In genomic region chr12:132144115-132145071, GRCh38 we compare ENCODE assay signal across 8 cellular contexts. TPM values are rescaled to one million over a fixed set of nuclear protein-coding genes. Genes with fewer than 3 reads are reported as not detected.
DNase-seq lines count a peak whose midpoint lies in the region; ATAC-seq, FAIRE-seq and TF ChIP-seq lines count a peak whose summit lies in the region.

DDX51 (minus strand) TSS chr12:132144319; CDS start chr12:132144296, 23 bp downstream.
NOC4L (plus strand) TSS chr12:132144457; CDS start chr12:132144489, 32 bp downstream.

- peak within 1 kb of the TSS; percentile 60 for H3K27ac ChIP-seq in keratinocyte (ENCODE audit: control insufficient read depth, insufficient read depth, low read length)

- peak within 1 kb of the TSS; percentile 83 for H3K9ac ChIP-seq in keratinocyte (ENCODE audit: control insufficient read depth, extremely low read depth, insufficient read depth, low read length)

- peaks cover 14 to 19% of the 10 kb centered on the region in 2 experiments for H3K36me3 ChIP-seq in keratinocyte (ENCODE audit: control insufficient read depth in 2 of 2, extremely low read depth in 1 of 2, insufficient read depth in 2 of 2, low read length in 2 of 2)

- H3K79me2 ChIP-seq in keratinocyte (ENCODE audit: control insufficient read depth, insufficient read depth, low read length), result peaks cover 43% of the 10 kb centered on the region

- peaks cover 16% of the 10 kb centered on the region for H3K4me1 ChIP-seq in keratinocyte (ENCODE audit: control insufficient read depth, extremely low read depth, insufficient read depth, low read length)

- H3K4me2 ChIP-seq in keratinocyte (ENCODE audit: control insufficient read depth, extremely low read depth, insufficient read depth, low read depth, low read length), result peak within 1 kb of the TSS; percentile 95

- H3K9me3 Mint-ChIP-seq in central memory CD8-positive, alpha-beta T cell, result no peaks in the 10 kb centered on the region

- FAIRE-seq in keratinocyte (lab: Jason Lieb, UNC), result no peak

- H3K4me3 Mint-ChIP-seq in central memory CD8-positive, alpha-beta T cell, result peak within 1 kb of the TSS; percentile 89

- TF ChIP-seq CTCF in AG10803 (conservative IDR thresholded peaks at IDR 0.05; ENCODE audit: low read length) (no peak), keratinocyte (optimal IDR thresholded peaks at IDR 0.05 in 1 of 3, IDR thresholded peaks at IDR 0.05 in 1 of 3, conservative IDR thresholded peaks at IDR 0.05 in 1 of 3; ENCODE audit: extremely low read depth in 1 of 3, insufficient read depth in 2 of 3, low read length in 3 of 3) (peak in 1 of 3 experiments; percentile 16)

- H3K27ac Mint-ChIP-seq in central memory CD8-positive, alpha-beta T cell (ENCODE audit: low read depth), result peak within 1 kb of the TSS; percentile 98

- peak; percentile 86 for ATAC-seq in GM19023 (IDR thresholded peaks at IDR 0.05; ENCODE audit: unreplicated experiment)
- ATAC-seq in HG03196 (IDR thresholded peaks at IDR 0.05; ENCODE audit: unreplicated experiment), result peak; percentile 78
- peak; percentile 91 for ATAC-seq in central memory CD8-positive, alpha-beta T cell (replicated peaks; ENCODE audit: extremely low read depth, poor library complexity, severe bottlenecking)

- dilution Hi-C loops in keratinocyte (cut with MboI; ENCODE audit: extremely low pct_ligation_motif_present, low sequenced_read_pairs), result no loop called here

- peak within 1 kb of the TSS; percentile 82 for H3K4me3 ChIP-seq in AG10803 (ENCODE audit: low read length)
- peak within 1 kb of the TSS; percentile 80 to 97 (median 81) for H3K4me3 ChIP-seq in keratinocyte (ENCODE audit: control insufficient read depth in 2 of 3, extremely low read depth in 1 of 3, insufficient read depth in 2 of 3, low read depth in 1 of 3, low read length in 3 of 3)

- DNase-seq in AG10803 (ENCODE audit: low read depth) (peak; percentile 93), NCI-H345 (lab: John Stamatoyannopoulos, UW) (peak; percentile 93), keratinocyte (ENCODE audit: low read depth, low spot score) (peak; percentile 48)
- peak; percentile 93 for DNase-seq in activated CD4-positive, CD25-positive, alpha-beta regulatory T cell treated with anti-CD3 and anti-CD28 coated beads, Interleukin-2, amount 50 U/mL, for 16 hours (ENCODE audit: low read depth, low spot score)
- peak; percentile 96 to 97 for DNase-seq in central memory CD8-positive, alpha-beta T cell (ENCODE audit: low spot score in 2 of 2)
- DNase-seq in stimulated activated CD4-positive, alpha-beta T cell treated with anti-CD3 and anti-CD28 coated beads, Interleukin-12 subunit alpha, Interleukin-12 subunit beta, amount 100 ng/mL, for 48 hours (ENCODE audit: low read depth in 2 of 3, low spot score in 1 of 3), result peak; percentile 92 to 98 (median 94)

- no peaks in the 10 kb centered on the region for H3K9me3 ChIP-seq in keratinocyte (ENCODE audit: control insufficient read depth, low read depth, low read length)

- peaks cover 29% of the 10 kb centered on the region for H3K4me1 Mint-ChIP-seq in central memory CD8-positive, alpha-beta T cell

- no peaks in the 10 kb centered on the region for H4K20me1 ChIP-seq in keratinocyte (ENCODE audit: control insufficient read depth, extremely low read depth, insufficient read depth, low read length)

- H3K9me1 ChIP-seq in keratinocyte (ENCODE audit: control insufficient read depth, extremely low read depth, insufficient read depth, low read length), result no peaks in the 10 kb centered on the region

- H3K27me3 ChIP-seq in keratinocyte (ENCODE audit: control insufficient read depth, extremely low read depth, insufficient read depth, low read length), result no peaks in the 10 kb centered on the region

- H3K36me3 Mint-ChIP-seq in central memory CD8-positive, alpha-beta T cell (ENCODE audit: insufficient read depth), result peaks cover 27% of the 10 kb centered on the region

- no peaks in the 10 kb centered on the region for H3K27me3 Mint-ChIP-seq in central memory CD8-positive, alpha-beta T cell

- peak within 1 kb of the TSS; percentile 74 for H2AFZ ChIP-seq in keratinocyte (ENCODE audit: control insufficient read depth, low read length)

RNA-seq across cellular contexts. Expression of gene DDX51, which starts in this region (rescaled TPM):
- polyA plus RNA-seq in keratinocyte, result 7.4 to 11.6 TPM (median 10.1 TPM) in 3 replicates
- 4.4 TPM for polyA plus RNA-seq in keratinocyte (2011; ENCODE audit: low read depth)
- polyA plus RNA-seq in keratinocyte (2011; cell fraction: cytosol; rRNA removed), result 3.2 and 7.9 TPM in 2 replicates
- 25.0 and 31.7 TPM in 2 replicates for polyA plus RNA-seq in keratinocyte (2011; cell fraction: nucleus; rRNA removed)
- polyA plus RNA-seq in keratinocyte (2012; ENCODE audit: low replicate concordance), result 8.2 and 13.8 TPM in 2 replicates
- polyA minus RNA-seq in keratinocyte, result 7.7 to 15.2 TPM (median 8.5 TPM) in 3 replicates
- 16.7 TPM for polyA minus RNA-seq in keratinocyte (2011; cell fraction: cytosol; rRNA and poly(A)+ RNA removed)
- polyA minus RNA-seq in keratinocyte (2011; cell fraction: nucleus; rRNA and poly(A)+ RNA removed), result 11.1 and 11.7 TPM in 2 replicates

RNA-seq across cellular contexts. Expression of gene NOC4L, which starts in this region (rescaled TPM):
- 3.7 to 7.4 TPM (median 3.8 TPM) in 3 replicates for polyA plus RNA-seq in keratinocyte
- 3.8 TPM for polyA plus RNA-seq in keratinocyte (2011; ENCODE audit: low read depth)
- 4.0 and 8.6 TPM in 2 replicates for polyA plus RNA-seq in keratinocyte (2011; cell fraction: cytosol; rRNA removed)
- 6.9 and 9.7 TPM in 2 replicates for polyA plus RNA-seq in keratinocyte (2011; cell fraction: nucleus; rRNA removed)
- 13.9 and 20.1 TPM in 2 replicates for polyA plus RNA-seq in keratinocyte (2012; ENCODE audit: low replicate concordance)
- polyA minus RNA-seq in keratinocyte, result 3.2 to 15.6 TPM (median 3.9 TPM) in 3 replicates
- 9.2 TPM for polyA minus RNA-seq in keratinocyte (2011; cell fraction: cytosol; rRNA and poly(A)+ RNA removed)
- 3.8 and 5.9 TPM in 2 replicates for polyA minus RNA-seq in keratinocyte (2011; cell fraction: nucleus; rRNA and poly(A)+ RNA removed)

Comparison
In these comparisons a context has a peak if more than half of its experiments do, and no peak if none do; other contexts are left out.
1. Peak in every context shown above with its lines: DNase-seq, ATAC-seq, H3K4me3 ChIP-seq and H3K27ac ChIP-seq.